Comparison of ENCODE assay signal across 14 cellular contexts in the genomic region with DNA sequence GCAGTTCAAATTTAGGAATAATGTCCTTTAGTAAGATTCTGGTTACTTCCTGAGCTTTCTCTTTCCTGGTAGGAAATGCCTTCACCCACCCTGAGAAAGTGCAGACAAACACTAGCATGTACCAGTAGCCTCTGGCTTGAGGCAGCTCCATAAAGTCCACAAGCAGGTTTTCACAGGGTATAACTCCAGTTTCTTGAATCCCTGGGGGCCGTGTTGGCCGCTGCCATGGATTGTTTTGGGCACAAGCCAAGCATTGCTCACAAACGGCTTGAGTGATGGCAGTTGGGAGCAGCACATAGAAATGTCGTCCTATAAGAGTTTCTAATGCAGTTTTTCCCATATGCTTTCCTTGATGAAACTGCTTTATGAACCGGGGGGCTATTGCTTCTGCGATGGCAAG.
DNase-seq lines count a peak whose midpoint lies in the region; ATAC-seq and TF ChIP-seq lines count a peak whose summit lies in the region.
"Had no signal": no experiment of that assay in that cellular context is flagged by ENCODE, and none has a peak within 500 bp of the region (broad histone marks: within the 10 kb centered on the region; RNA-seq: fewer than 3 reads in every experiment).

No MANE protein-coding gene starts in this region.

- TF ChIP-seq CTCF in HEK293 (tag by site-specific recombination; IDR thresholded peaks at IDR 0.05) (no peak), PC-3 (conservative IDR thresholded peaks at IDR 0.05; ENCODE audit: low read depth, low read length) (no peak), suprapubic skin (IDR thresholded peaks at IDR 0.05) (no peak)

- H3K4me1 ChIP-seq in HEK293 (ENCODE audit: control insufficient read depth, insufficient read depth, low read length): no peaks in the 10 kb centered on the region
- H3K4me1 ChIP-seq in PC-3 (ENCODE audit: insufficient read depth, low read length): no peaks in the 10 kb centered on the region
- H3K4me1 ChIP-seq in suprapubic skin: no peaks in the 10 kb centered on the region
- no peaks in the 10 kb centered on the region for H3K4me1 ChIP-seq in Karpas-422 (ENCODE audit: low read length)
- H3K4me1 ChIP-seq: sigmoid colon had no signal

- no peak overlapping the region for H3K4me3 Mint-ChIP-seq in stimulated activated memory B cell treated with anti-CD40 and anti-IgM and Interleukin-4, amounts not matched to agents 10 μg/mL and 1 μg/mL and 100 μg/mL, for 72 hours
- H3K4me3 Mint-ChIP-seq: endodermal cell, WTC11 had no signal

- no peak overlapping the region for H3K4me2 ChIP-seq in PC-3 (ENCODE audit: low read length)
- no peak overlapping the region for H3K4me2 ChIP-seq in Karpas-422 (ENCODE audit: low read depth, low read length, poor library complexity, severe bottlenecking)
- H3K4me2 ChIP-seq: hepatocyte had no signal

- H3K9me2 ChIP-seq in PC-3 (replicated peaks; ENCODE audit: low read length) (no peaks in the 10 kb centered on the region), Karpas-422 (replicated peaks; ENCODE audit: insufficient read depth, low read length) (no peaks in the 10 kb centered on the region)

- H3F3A ChIP-seq in PC-3 (ENCODE audit: low read length, unreplicated experiment): no peaks in the 10 kb centered on the region

- POLR2A ChIA-PET in HEK293 (lab: Yijun Ruan, JAX) (no interaction called here), PC-3 (lab: Charles Lee; ENCODE audit: unreplicated experiment) (no interaction called here)

- TF ChIP-seq POLR2A in suprapubic skin (IDR thresholded peaks at IDR 0.05): no peak

- H3K9ac ChIP-seq in PC-3 (ENCODE audit: low read length) (no peak overlapping the region), Karpas-422 (ENCODE audit: low read length) (no peak overlapping the region)

- H3K4me1 Mint-ChIP-seq in stimulated activated memory B cell treated with anti-CD40 and anti-IgM and Interleukin-4, amounts not matched to agents 10 μg/mL and 1 μg/mL and 100 μg/mL, for 72 hours: no peaks in the 10 kb centered on the region
- H3K4me1 Mint-ChIP-seq: endodermal cell, WTC11 had no signal

- H3K27me3 Mint-ChIP-seq in stimulated activated memory B cell treated with anti-CD40 and anti-IgM and Interleukin-4, amounts not matched to agents 10 μg/mL and 1 μg/mL and 100 μg/mL, for 72 hours: no peaks in the 10 kb centered on the region

- no TSS peak for BruUV-seq in PC-3 (replicated peaks; lab: Mats Ljungman, UMichigan)

- H3K27ac ChIP-seq in HEK293 (ENCODE audit: extremely low read depth, low read depth, low read length) (no peak overlapping the region), PC-3 (ENCODE audit: low read length) (no peak overlapping the region), suprapubic skin (no peak overlapping the region), Karpas-422 (ENCODE audit: low read length) (no peak overlapping the region)
- H3K27ac ChIP-seq: hepatocyte, sigmoid colon had no signal

- DNase-seq in COLO829 (ENCODE audit: low spot score): peak; percentile 7
- DNase-seq in PC-3: peak; percentile 30
- peak; percentile 9 for DNase-seq in midbrain (lab: John Stamatoyannopoulos, UW)
- DNase-seq in suprapubic skin (ENCODE audit: low spot score in 2 of 2): no peak
- no peak for DNase-seq in Karpas-422
- DNase-seq: cerebellar nuclear complex; endodermal cell; sigmoid colon; stimulated activated CD4-positive, alpha-beta T cell treated with anti-CD3 and anti-CD28 coated beads, Interleukin-2, amount 100 ng/mL, for 24 hours; T-helper 1 cell had no signal

- H2AFZ ChIP-seq in PC-3 (ENCODE audit: low read length): no peak overlapping the region
- no peak overlapping the region for H2AFZ ChIP-seq in Karpas-422 (ENCODE audit: low read length)
- H2AFZ ChIP-seq: hepatocyte had no signal

- H3K4me3 ChIP-seq in HEK293 (ENCODE audit: low read depth, low read length) (no peak overlapping the region), PC-3 (ENCODE audit: low read length) (no peak overlapping the region), suprapubic skin (no peak overlapping the region), Karpas-422 (ENCODE audit: low read length) (no peak overlapping the region)
- H3K4me3 ChIP-seq: hepatocyte, sigmoid colon had no signal

- no peak for ATAC-seq in PC-3
- no peak for ATAC-seq in stimulated activated memory B cell treated with anti-CD40 and anti-IgM and Interleukin-4, amounts not matched to agents 10 μg/mL and 1 μg/mL and 100 μg/mL, for 72 hours
- ATAC-seq: WTC11 had no signal

- H3K36me3 ChIP-seq in HEK293 (ENCODE audit: control insufficient read depth in 2 of 2, insufficient read depth in 1 of 2, low read length in 2 of 2) (no peaks in the 10 kb centered on the region), PC-3 (ENCODE audit: low read depth, low read length) (no peaks in the 10 kb centered on the region), suprapubic skin (no peaks in the 10 kb centered on the region), Karpas-422 (ENCODE audit: insufficient read depth, low read length) (no peaks in the 10 kb centered on the region)
- H3K36me3 ChIP-seq: sigmoid colon had no signal

- no peaks in the 10 kb centered on the region for H3K9me3 Mint-ChIP-seq in stimulated activated memory B cell treated with anti-CD40 and anti-IgM and Interleukin-4, amounts not matched to agents 10 μg/mL and 1 μg/mL and 100 μg/mL, for 72 hours

- WGBS in suprapubic skin: 51% methylated on average over 6 of the region's 6 CpGs

- CTCF ChIA-PET in HEK293 (lab: Yijun Ruan, JAX) (no interaction called here), PC-3 (lab: Charles Lee) (no interaction called here)

- H3K9me3 ChIP-seq in HEK293 (ENCODE audit: control insufficient read depth, insufficient read depth, low read depth, low read length) (no peaks in the 10 kb centered on the region), PC-3 (ENCODE audit: low read length) (no peaks in the 10 kb centered on the region), suprapubic skin (no peaks in the 10 kb centered on the region), Karpas-422 (ENCODE audit: low read length) (no peaks in the 10 kb centered on the region)
- H3K9me3 ChIP-seq: sigmoid colon had no signal

- H4K20me1 ChIP-seq in PC-3 (ENCODE audit: low read length) (no peaks in the 10 kb centered on the region), Karpas-422 (ENCODE audit: insufficient read depth, low read depth, low read length) (no peaks in the 10 kb centered on the region)

- H3K36me3 Mint-ChIP-seq in stimulated activated memory B cell treated with anti-CD40 and anti-IgM and Interleukin-4, amounts not matched to agents 10 μg/mL and 1 μg/mL and 100 μg/mL, for 72 hours: no peaks in the 10 kb centered on the region

- no peak overlapping the region for H3K27ac Mint-ChIP-seq in stimulated activated memory B cell treated with anti-CD40 and anti-IgM and Interleukin-4, amounts not matched to agents 10 μg/mL and 1 μg/mL and 100 μg/mL, for 72 hours
- H3K27ac Mint-ChIP-seq: endodermal cell, WTC11 had no signal

- TF ChIP-seq EP300 in suprapubic skin (IDR thresholded peaks at IDR 0.05): no peak

- peaks cover 71% of the 10 kb centered on the region for H3K27me3 ChIP-seq in PC-3 (ENCODE audit: low read length)
- H3K27me3 ChIP-seq in suprapubic skin: no peaks in the 10 kb centered on the region
- H3K27me3 ChIP-seq in Karpas-422 (ENCODE audit: low read length): no peaks in the 10 kb centered on the region
- H3K27me3 ChIP-seq: hepatocyte, sigmoid colon had no signal

- H3K79me2 ChIP-seq in PC-3 (ENCODE audit: low read length) (no peaks in the 10 kb centered on the region), Karpas-422 (ENCODE audit: low read length) (no peaks in the 10 kb centered on the region)
- H3K79me2 ChIP-seq: hepatocyte had no signal

- intact Hi-C loops in PC-3 (cut with micrococcal nuclease): no loop called here

TF ChIP-seq in HEK293, 187 proteins besides CTCF, POLR2A, EP300 and RAD21:
- TF ChIP-seq ZNF449 (tag by site-specific recombination; IDR thresholded peaks at IDR 0.05) (peak; percentile 70; the same call in 1 of the 2 replicates), ZBTB48 (tag by site-specific recombination; IDR thresholded peaks at IDR 0.05) (no peak), ZNF140 (tag by site-specific recombination; IDR thresholded peaks at IDR 0.05) (no peak), ZNF600 (tag by site-specific recombination; IDR thresholded peaks at IDR 0.05) (no peak), PRDM4 (tag by site-specific recombination; IDR thresholded peaks at IDR 0.05) (peak; percentile 64; the same call in 1 of the 2 replicates), RBAK (tag by site-specific recombination; IDR thresholded peaks at IDR 0.05) (no peak)

Comparison
In these comparisons a context has a peak if more than half of its experiments do, and no peak if none do; other contexts are left out.
1. DNase-seq: peak in COLO829 (single experiment), PC-3 (single experiment) and midbrain (single experiment); none in suprapubic skin (0 of 2) and Karpas-422 (single experiment).